15 cellular contexts compared by ENCODE assay signal in the genomic region with DNA sequence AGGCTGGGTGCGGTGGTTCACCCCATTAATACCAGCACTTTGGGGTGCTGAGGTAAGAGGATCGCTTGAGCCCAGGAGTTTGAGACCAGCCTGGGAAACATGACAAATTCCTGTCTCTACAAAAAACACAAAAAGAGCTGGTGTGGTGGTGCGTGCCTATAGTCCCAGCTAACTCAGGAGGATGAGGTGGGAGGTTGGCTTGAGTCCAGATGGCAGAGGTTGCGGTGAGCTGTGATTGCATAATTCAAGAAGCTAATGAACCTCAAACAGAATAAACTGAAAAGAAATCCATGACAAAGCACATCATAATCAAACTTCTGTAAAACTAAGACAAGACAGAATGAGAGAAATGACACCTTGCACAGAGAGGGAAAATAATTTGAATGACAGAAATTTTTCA. TPM values are rescaled to one million over a fixed set of nuclear protein-coding genes. Genes with fewer than 3 reads are reported as not detected.
DNase-seq lines count a peak whose midpoint lies in the region; ATAC-seq, FAIRE-seq and TF ChIP-seq lines count a peak whose summit lies in the region.
"Had no signal": no experiment of that assay in that cellular context is flagged by ENCODE, and none has a peak within 500 bp of the region (broad histone marks: within the 10 kb centered on the region; RNA-seq: fewer than 3 reads in every experiment).

No MANE protein-coding gene starts in this region.

- H3K36me3 ChIP-seq in K562 (ENCODE audit: control insufficient read depth, insufficient read depth, low read length) = no peaks in the 10 kb centered on the region
- no peaks in the 10 kb centered on the region for H3K36me3 ChIP-seq in mesenchymal stem cell (ENCODE audit: control insufficient read depth in 1 of 2, insufficient read depth in 2 of 2, low read depth in 1 of 2, low read length in 2 of 2)
- no peaks in the 10 kb centered on the region for H3K36me3 ChIP-seq in trophoblast cell (ENCODE audit: control insufficient read depth in 1 of 2, insufficient read depth in 2 of 2, low read length in 2 of 2)
- H3K36me3 ChIP-seq: ovary, upper lobe of right lung had no signal

- no peak for FAIRE-seq in K562 (lab: Jason Lieb, UNC)

- H3K27me3 ChIP-seq in K562 (ENCODE audit: control insufficient read depth in 2 of 2, insufficient read depth in 2 of 2, low read length in 2 of 2) (peaks cover 8 to 19% of the 10 kb centered on the region in 2 experiments), mesenchymal stem cell (ENCODE audit: control insufficient read depth in 1 of 2, insufficient read depth in 1 of 2, low read length in 2 of 2) (peaks cover 0 to 17% of the 10 kb centered on the region in 2 experiments), trophoblast cell (ENCODE audit: insufficient read depth, low read length) (no peaks in the 10 kb centered on the region)
- H3K27me3 ChIP-seq: body of pancreas, ovary, upper lobe of right lung had no signal

- no peaks in the 10 kb centered on the region for H3K79me1 ChIP-seq in mesenchymal stem cell (replicated peaks; ENCODE audit: low read length, poor library complexity, severe bottlenecking)
- H3K79me1 ChIP-seq in trophoblast cell (ENCODE audit: low read length) = no peaks in the 10 kb centered on the region

- H4K20me1 ChIP-seq in K562 (replicated peaks; ENCODE audit: control insufficient read depth, insufficient read depth, low read length) = no peaks in the 10 kb centered on the region

- H3K4me3 ChIP-seq in NB4 (ENCODE audit: low read depth, low read length) (no peak overlapping the region), K562 (no peak overlapping the region), mesenchymal stem cell (ENCODE audit: insufficient read depth in 1 of 2, low read depth in 1 of 2, low read length in 2 of 2) (no peak overlapping the region), trophoblast cell (ENCODE audit: low read depth, low read length) (no peak overlapping the region)
- H3K4me3 ChIP-seq: body of pancreas, ovary, upper lobe of right lung had no signal

- no peak overlapping the region for H4K8ac ChIP-seq in mesenchymal stem cell (ENCODE audit: low read length)
- no peak overlapping the region for H4K8ac ChIP-seq in trophoblast cell (ENCODE audit: low read depth, low read length)

- H3K4me2 ChIP-seq in K562 (ENCODE audit: insufficient read depth, low read length) (no peak overlapping the region), mesenchymal stem cell (ENCODE audit: low read length, poor library complexity, severe bottlenecking) (no peak overlapping the region), trophoblast cell (ENCODE audit: low read length) (no peak overlapping the region)

- no peak overlapping the region for H3K4ac ChIP-seq in mesenchymal stem cell (ENCODE audit: low read depth in 1 of 2, low read length in 2 of 2)
- no peak overlapping the region for H3K4ac ChIP-seq in trophoblast cell (ENCODE audit: low read depth, low read length)

- H2AFZ ChIP-seq in K562 (ENCODE audit: low read depth, low read length) = no peak overlapping the region
- H2AFZ ChIP-seq in mesenchymal stem cell (ENCODE audit: low read depth, low read length) = no peak overlapping the region
- H2AFZ ChIP-seq in trophoblast cell (ENCODE audit: insufficient read depth, low read length, poor library complexity) = no peak overlapping the region

- DNase-seq in HCEC 1CT (peak; percentile 41), NB4 (ENCODE audit: low read depth) (peak; percentile 91), K562 (ENCODE audit: extremely low read depth in 1 of 4, low spot score in 3 of 4) (no peak), mesenchymal stem cell (peak; percentile 51), NCI-H1092 (lab: John Stamatoyannopoulos, UW) (no peak), trophoblast cell (no peak)
- DNase-seq: activated CD4-positive, CD25-positive, alpha-beta regulatory T cell; body of pancreas; endodermal cell; NCI-H526; upper lobe of right lung had no signal

- BruUV-seq in K562 (replicated peaks; lab: Mats Ljungman, UMichigan) = no TSS peak

- H4K91ac ChIP-seq in mesenchymal stem cell (ENCODE audit: low read length) (no peak overlapping the region), trophoblast cell (ENCODE audit: low read depth, low read length) (no peak overlapping the region)

- H3K9ac ChIP-seq in K562 (ENCODE audit: insufficient read depth in 1 of 2, low read depth in 2 of 2, low read length in 2 of 2) (no peak overlapping the region), mesenchymal stem cell (ENCODE audit: low read length) (peak overlapping the region; percentile 30), trophoblast cell (ENCODE audit: low read length) (no peak overlapping the region)

- H3K4me1 ChIP-seq in K562 (replicated peaks in 1 of 2; ENCODE audit: control insufficient read depth in 2 of 2, insufficient read depth in 2 of 2, low read length in 2 of 2) (no peaks in the 10 kb centered on the region), mesenchymal stem cell (ENCODE audit: control insufficient read depth, insufficient read depth, low read depth, low read length) (peaks cover 2% of the 10 kb centered on the region), trophoblast cell (ENCODE audit: control insufficient read depth in 1 of 2, insufficient read depth in 2 of 2, low read length in 2 of 2) (no peaks in the 10 kb centered on the region)
- H3K4me1 ChIP-seq: body of pancreas had no signal

- H3K9me3 ChIP-seq in K562 (replicated peaks; ENCODE audit: control insufficient read depth, insufficient read depth, low read depth, low read length) (no peaks in the 10 kb centered on the region), mesenchymal stem cell (ENCODE audit: control insufficient read depth, low read length) (no peaks in the 10 kb centered on the region), trophoblast cell (ENCODE audit: insufficient read depth, low read depth, low read length) (peaks cover 2% of the 10 kb centered on the region)
- H3K9me3 ChIP-seq: body of pancreas, ovary, upper lobe of right lung had no signal

- H2BK12ac ChIP-seq in mesenchymal stem cell (ENCODE audit: low read length in 2 of 2) (no peak overlapping the region), trophoblast cell (ENCODE audit: low read length) (no peak overlapping the region)

- H2BK120ac ChIP-seq in mesenchymal stem cell (ENCODE audit: low read depth, low read length) = no peak overlapping the region
- H2BK120ac ChIP-seq in trophoblast cell (ENCODE audit: insufficient read depth, low read length, poor library complexity) = no peak overlapping the region

- H3K79me2 ChIP-seq in K562 (ENCODE audit: control insufficient read depth, insufficient read depth, low read length) (no peaks in the 10 kb centered on the region), trophoblast cell (ENCODE audit: control insufficient read depth, insufficient read depth, low read length, poor library complexity) (no peaks in the 10 kb centered on the region)

- CTCF ChIA-PET in K562 (lab: Yijun Ruan, JAX; ENCODE audit: low intra/inter-chr PET ratio) = no interaction called here

- POLR2A ChIA-PET in K562 (lab: Yijun Ruan, JAX) = no interaction called here

- H3K23ac ChIP-seq in mesenchymal stem cell (ENCODE audit: low read length in 2 of 2) (no peak overlapping the region), trophoblast cell (ENCODE audit: low read length) (no peak overlapping the region)

- no peaks in the 10 kb centered on the region for H3K9me1 ChIP-seq in K562 (ENCODE audit: control insufficient read depth, insufficient read depth, low read length)

- intact Hi-C loops in K562 (cut with micrococcal nuclease) = no loop called here

- no peak overlapping the region for H3K27ac ChIP-seq in K562 (ENCODE audit: extremely low read depth, low read depth, low read length)
- no peak overlapping the region for H3K27ac ChIP-seq in mesenchymal stem cell (ENCODE audit: low read length, poor library complexity, severe bottlenecking)
- H3K27ac ChIP-seq in trophoblast cell (ENCODE audit: low read depth, low read length) = no peak overlapping the region
- H3K27ac ChIP-seq: body of pancreas, ovary, upper lobe of right lung had no signal

- H3K14ac ChIP-seq in mesenchymal stem cell (ENCODE audit: low read length in 2 of 2) (no peak overlapping the region), trophoblast cell (ENCODE audit: low read length) (no peak overlapping the region)

- no peak for ATAC-seq in K562
- no peak for ATAC-seq in GM21717 (IDR thresholded peaks at IDR 0.05; ENCODE audit: unreplicated experiment)
- no peak for ATAC-seq in HG02798 (IDR thresholded peaks at IDR 0.05; ENCODE audit: poor library complexity, unreplicated experiment)
- ATAC-seq: body of pancreas, SK-N-SH treated with all-trans-retinoic acid at 6 μM for 48 hours had no signal

- WGBS in K562 (ENCODE audit: insufficient coverage, low coverage, missing lambda C conversion rate) = 1% methylated on average over 4 of the region's 4 CpGs
- WGBS in mesenchymal stem cell = 100% methylated on average over 1 of the region's 4 CpGs
- no CpG with 5 or more reads among the region's 4 CpGs for WGBS in trophoblast cell (ENCODE audit: extremely low coverage, insufficient coverage, insufficient read length)

- no peak overlapping the region for H2BK15ac ChIP-seq in mesenchymal stem cell (ENCODE audit: low read depth, poor library complexity, severe bottlenecking)

- H4K12ac ChIP-seq in trophoblast cell (ENCODE audit: low read depth, low read length) = no peak overlapping the region

- H2AK5ac ChIP-seq in mesenchymal stem cell (ENCODE audit: low read length, severe bottlenecking) (no peak overlapping the region), trophoblast cell (ENCODE audit: low read length) (no peak overlapping the region)

- no peak for TF ChIP-seq RAD21 in K562 (CRISPR knock-in tag; conservative IDR thresholded peaks at IDR 0.05 in 1 of 2, IDR thresholded peaks at IDR 0.05 in 1 of 2)

- TF ChIP-seq CTCF in NB4 (IDR thresholded peaks at IDR 0.05; ENCODE audit: low read depth, low read length) (no peak), K562 (IDR thresholded peaks at IDR 0.05 in 2 of 3, conservative IDR thresholded peaks at IDR 0.05 in 1 of 3; ENCODE audit: insufficient read depth in 2 of 3, low read depth in 1 of 3, low read length in 3 of 3) (no peak)

- in situ Hi-C loops in K562 (cut with MboI) = loop anchor here (25.0 kb wide), 1 partner anchor 903 kb away; no protein-coding TSS in a partner anchor

- H3K18ac ChIP-seq in mesenchymal stem cell (ENCODE audit: low read depth in 1 of 2, low read length in 2 of 2) = no peak overlapping the region
- H3K18ac ChIP-seq in trophoblast cell (ENCODE audit: low read length) = no peak overlapping the region

- no peak for TF ChIP-seq EP300 in K562 (IDR thresholded peaks at IDR 0.05; ENCODE audit: low read length)

- TF ChIP-seq POLR2A in NB4 (IDR thresholded peaks at IDR 0.05; ENCODE audit: extremely low read depth, insufficient read length) (no peak), K562 (conservative IDR thresholded peaks at IDR 0.05) (no peak)

- no peak overlapping the region for H2BK5ac ChIP-seq in mesenchymal stem cell (ENCODE audit: low read depth, low read length, poor library complexity, severe bottlenecking)
- H2BK5ac ChIP-seq in trophoblast cell (ENCODE audit: low read depth, low read length, poor library complexity) = no peak overlapping the region

RNA-seq across cellular contexts. Expression of gene SEMA4F, which starts 54.8 kb away (rescaled TPM):
- 0.56 and 1.1 TPM in 2 replicates for total RNA-seq in K562 (2011; cell fraction: chromatin; rRNA removed; ENCODE audit: low replicate concordance)
- 0.83 and 0.92 TPM in 2 replicates for total RNA-seq in K562 (2011; cell fraction: nucleolus; rRNA removed)
- 0.88 and 1.2 TPM in 2 replicates for total RNA-seq in K562 (2011; cell fraction: nucleoplasm; rRNA removed)
- total RNA-seq in K562 (2014; rRNA removed) = 0.27 and 0.90 TPM in 2 replicates
- total RNA-seq in K562 (2014; rRNA removed; fragmentation: Illumina TruSeq; extraction: Trizol) = 0.33 and 0.67 TPM in 2 replicates
- total RNA-seq in K562 (2015; rRNA removed; fragmentation: Illumina TruSeq; extraction: Trizol) = 0.33 and 0.60 TPM in 2 replicates
- 1.3 and 1.6 TPM in 2 replicates for total RNA-seq in K562 (2021)
- 0.30 and 0.79 TPM in 2 replicates for polyA plus RNA-seq in K562 (2011; rRNA removed)
- 0.27 and 0.95 TPM in 2 replicates for polyA plus RNA-seq in K562 (2011; cell fraction: cytosol; rRNA removed)
- 0.91 and 2.0 TPM in 2 replicates for polyA plus RNA-seq in K562 (2011; cell fraction: nucleus; rRNA removed)
- polyA plus RNA-seq in K562 (2012) = 0.68 and 1.8 TPM in 2 replicates
- polyA plus RNA-seq in K562 (2014; fragmentation: Illumina TruSeq; extraction: Trizol) = 0.43 and 0.61 TPM in 2 replicates
- polyA plus RNA-seq in K562 (2014; fragmentation: Nextera tagmentation; extraction: Ambion mirVana) = under 1 TPM; 0.08 to 0.18 TPM
- 0.72 and 1.2 TPM in 2 replicates for polyA plus RNA-seq in K562 (2014; rRNA removed)
- polyA minus RNA-seq in K562 (2011; rRNA and poly(A)+ RNA removed) = 0.21 and 0.56 TPM in 2 replicates
- 0.36 and 1.3 TPM in 2 replicates for polyA minus RNA-seq in K562 (2011; cell fraction: cytosol; rRNA and poly(A)+ RNA removed)
- polyA minus RNA-seq in K562 (2011; cell fraction: nucleus; rRNA and poly(A)+ RNA removed) = 0.33 and 0.81 TPM in 2 replicates
- 5.5 TPM for polyA plus RNA-seq in mesenchymal stem cell (2013, experiment 1 of 2)
- 5.0 TPM for polyA plus RNA-seq in mesenchymal stem cell (2013, experiment 2 of 2)
- 2.1 and 2.3 TPM in 2 replicates for polyA plus RNA-seq in trophoblast cell (2013)

Comparison
In these comparisons a context has a peak if more than half of its experiments do, and no peak if none do; other contexts are left out.
1. DNase-seq: peak in HCEC 1CT (single experiment), NB4 (single experiment) and mesenchymal stem cell (single experiment); none in K562 (0 of 4), NCI-H1092 (single experiment) and trophoblast cell (0 of 2).